In the genomic region with DNA sequence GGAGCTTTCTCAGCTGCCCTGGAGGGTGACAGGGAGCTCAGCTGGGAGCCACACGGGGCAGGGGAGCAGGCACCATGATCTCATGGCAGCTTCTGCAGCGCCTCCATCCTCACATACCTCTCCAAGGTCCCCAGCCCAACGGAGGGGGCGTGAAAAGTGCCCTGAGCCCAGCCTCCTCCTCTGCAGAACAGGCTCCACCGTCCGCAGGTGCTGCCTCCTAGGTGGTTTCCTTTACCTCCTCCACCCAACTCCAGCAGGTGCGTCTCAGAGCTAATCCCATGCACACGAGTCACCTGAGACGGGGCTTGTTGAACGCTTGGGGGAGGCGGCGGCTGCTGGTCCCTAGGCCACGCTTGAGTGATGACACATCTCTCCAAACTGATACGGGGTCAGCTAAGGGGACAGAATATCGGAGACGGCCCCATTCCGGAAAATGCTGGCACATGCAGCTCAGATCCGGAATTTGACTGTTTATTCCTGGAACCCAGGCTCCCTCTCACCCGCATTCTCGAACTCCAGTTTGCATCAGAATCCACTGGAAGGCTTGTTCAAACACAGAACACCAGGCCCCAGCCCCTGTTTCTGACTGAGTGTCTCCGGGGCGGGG, we compare ENCODE assay signal across 14 cellular contexts. TPM values are rescaled to one million over a fixed set of nuclear protein-coding genes. Genes with fewer than 3 reads are reported as not detected.
DNase-seq lines count a peak whose midpoint lies in the region; ATAC-seq and TF ChIP-seq lines count a peak whose summit lies in the region.
"Had no signal": no experiment of that assay in that cellular context is flagged by ENCODE, and none has a peak within 500 bp of the region (broad histone marks: within the 10 kb centered on the region; RNA-seq: fewer than 3 reads in every experiment).

No MANE protein-coding gene starts in this region.

- no peaks in the 10 kb centered on the region for H3K4me1 Mint-ChIP-seq in activated T-helper 2 cell treated with anti-CD3 and anti-CD28 coated beads, Interferon-gamma antibody, Interleukin-2, Interleukin-4, amounts not matched to agents 10 μg/mL and 5 μg/mL and 100 μg/mL, durations not matched to agents 14 hours and 24 hours and 36 hours (ENCODE audit: low read depth)
- peaks cover 3% of the 10 kb centered on the region for H3K4me1 Mint-ChIP-seq in activated T-cell treated with anti-CD3 and anti-CD28 coated beads, Interleukin-2, amount 50 U/mL, for 4 hours (ENCODE audit: low read depth)
- H3K4me1 Mint-ChIP-seq: activated naive CD4-positive, alpha-beta T cell treated with anti-CD3 and anti-CD28 coated beads, Interleukin-2, amount 10 ng/mL, durations not matched to agents 7 days and 5 days; memory B cell had no signal

- ATAC-seq in left lung: peak; percentile 66
- ATAC-seq in GM19395 (IDR thresholded peaks at IDR 0.05; ENCODE audit: unreplicated experiment): no peak
- no peak for ATAC-seq in activated T-cell treated with anti-CD3 and anti-CD28 coated beads, Interleukin-2, amount 50 U/mL, for 4 hours
- ATAC-seq in psoas muscle: no peak

- DNase-seq in COLO668 (lab: John Stamatoyannopoulos, UW; ENCODE audit: unreplicated experiment) (peak; percentile 91), NCI-H1105 (lab: John Stamatoyannopoulos, UW) (peak; percentile 70), NCI-H748 (lab: John Stamatoyannopoulos, UW; ENCODE audit: unreplicated experiment) (peak; percentile 66), left lung (peak in 1 of 2 donors; percentile 76), psoas muscle (no peak)
- no peak for DNase-seq in activated T-helper 2 cell treated with anti-CD3 and anti-CD28 coated beads, Interferon-gamma antibody, Interleukin-2, Interleukin-4, amounts not matched to agents 10 μg/mL and 5 μg/mL and 100 μg/mL, durations not matched to agents 14 hours and 24 hours and 36 hours (ENCODE audit: low spot score)
- no peak for DNase-seq in activated T-cell treated with anti-CD3 and anti-CD28 coated beads, Interleukin-2, amount 50 U/mL, for 4 hours
- DNase-seq: activated naive CD4-positive, alpha-beta T cell treated with anti-CD3 and anti-CD28 coated beads, Interleukin-2, amount 10 ng/mL, durations not matched to agents 7 days and 5 days; ovary had no signal

- intact Hi-C loops in left lung (cut with DNase I) (no loop called here), psoas muscle (cut with DNase I) (loop anchor here in 1 of 2 donors (5.0 kb wide), 1 partner anchor 76 kb away; the partner anchor contains the start of gene NECAB2)
- intact Hi-C loops in activated T-helper 2 cell treated with anti-CD3 and anti-CD28 coated beads, Interferon-gamma antibody, Interleukin-2, Interleukin-4, amounts not matched to agents 10 μg/mL and 5 μg/mL and 100 μg/mL, durations not matched to agents 14 hours and 24 hours and 36 hours (cut with micrococcal nuclease): no loop called here

- H3K4me3 ChIP-seq in left lung: no peak overlapping the region
- no peak overlapping the region for H3K4me3 ChIP-seq in psoas muscle
- H3K4me3 ChIP-seq: cardiac muscle cell, HAP-1, ovary, SK-N-MC had no signal

- no peak overlapping the region for H3K4me3 Mint-ChIP-seq in activated T-helper 2 cell treated with anti-CD3 and anti-CD28 coated beads, Interferon-gamma antibody, Interleukin-2, Interleukin-4, amounts not matched to agents 10 μg/mL and 5 μg/mL and 100 μg/mL, durations not matched to agents 14 hours and 24 hours and 36 hours (ENCODE audit: low read depth)
- H3K4me3 Mint-ChIP-seq in activated T-cell treated with anti-CD3 and anti-CD28 coated beads, Interleukin-2, amount 50 U/mL, for 4 hours: no peak overlapping the region
- H3K4me3 Mint-ChIP-seq: activated naive CD4-positive, alpha-beta T cell treated with anti-CD3 and anti-CD28 coated beads, Interleukin-2, amount 10 ng/mL, durations not matched to agents 7 days and 5 days; memory B cell had no signal

- H3K27ac Mint-ChIP-seq in activated T-helper 2 cell treated with anti-CD3 and anti-CD28 coated beads, Interferon-gamma antibody, Interleukin-2, Interleukin-4, amounts not matched to agents 10 μg/mL and 5 μg/mL and 100 μg/mL, durations not matched to agents 14 hours and 24 hours and 36 hours: no peak overlapping the region
- H3K27ac Mint-ChIP-seq: activated naive CD4-positive, alpha-beta T cell treated with anti-CD3 and anti-CD28 coated beads, Interleukin-2, amount 10 ng/mL, durations not matched to agents 7 days and 5 days; memory B cell had no signal

- H3K36me3 Mint-ChIP-seq in activated T-helper 2 cell treated with anti-CD3 and anti-CD28 coated beads, Interferon-gamma antibody, Interleukin-2, Interleukin-4, amounts not matched to agents 10 μg/mL and 5 μg/mL and 100 μg/mL, durations not matched to agents 14 hours and 24 hours and 36 hours (ENCODE audit: low read depth): no peaks in the 10 kb centered on the region
- H3K36me3 Mint-ChIP-seq in activated T-cell treated with anti-CD3 and anti-CD28 coated beads, Interleukin-2, amount 50 U/mL, for 4 hours (ENCODE audit: insufficient read depth): peaks cover 4% of the 10 kb centered on the region
- H3K36me3 Mint-ChIP-seq: activated naive CD4-positive, alpha-beta T cell treated with anti-CD3 and anti-CD28 coated beads, Interleukin-2, amount 10 ng/mL, durations not matched to agents 7 days and 5 days had no signal

- peaks cover 0 to 4% of the 10 kb centered on the region in 2 donors for H3K4me1 ChIP-seq in left lung
- H3K4me1 ChIP-seq in psoas muscle: peaks cover 3% of the 10 kb centered on the region
- H3K4me1 ChIP-seq: HAP-1 had no signal

- H3K27me3 Mint-ChIP-seq in activated T-helper 2 cell treated with anti-CD3 and anti-CD28 coated beads, Interferon-gamma antibody, Interleukin-2, Interleukin-4, amounts not matched to agents 10 μg/mL and 5 μg/mL and 100 μg/mL, durations not matched to agents 14 hours and 24 hours and 36 hours (ENCODE audit: low read depth): peaks cover 21% of the 10 kb centered on the region
- peaks cover 10% of the 10 kb centered on the region for H3K27me3 Mint-ChIP-seq in activated T-cell treated with anti-CD3 and anti-CD28 coated beads, Interleukin-2, amount 50 U/mL, for 4 hours (ENCODE audit: low read depth)

- H3K9me3 Mint-ChIP-seq in activated T-helper 2 cell treated with anti-CD3 and anti-CD28 coated beads, Interferon-gamma antibody, Interleukin-2, Interleukin-4, amounts not matched to agents 10 μg/mL and 5 μg/mL and 100 μg/mL, durations not matched to agents 14 hours and 24 hours and 36 hours: no peaks in the 10 kb centered on the region
- no peaks in the 10 kb centered on the region for H3K9me3 Mint-ChIP-seq in activated T-cell treated with anti-CD3 and anti-CD28 coated beads, Interleukin-2, amount 50 U/mL, for 4 hours
- H3K9me3 Mint-ChIP-seq: activated naive CD4-positive, alpha-beta T cell treated with anti-CD3 and anti-CD28 coated beads, Interleukin-2, amount 10 ng/mL, durations not matched to agents 7 days and 5 days; memory B cell had no signal

- no peaks in the 10 kb centered on the region for H3K9me3 ChIP-seq in left lung
- H3K9me3 ChIP-seq in psoas muscle: no peaks in the 10 kb centered on the region
- H3K9me3 ChIP-seq: HAP-1, ovary had no signal

- TF ChIP-seq CTCF in left lung (IDR thresholded peaks at IDR 0.05) (no peak), psoas muscle (IDR thresholded peaks at IDR 0.05) (no peak)

- peaks cover 0 to 8% of the 10 kb centered on the region in 2 donors for H3K36me3 ChIP-seq in left lung
- H3K36me3 ChIP-seq in psoas muscle (ENCODE audit: insufficient read depth in 1 of 2, low read depth in 1 of 2): peaks cover 0 to 1% of the 10 kb centered on the region in 2 donors
- H3K36me3 ChIP-seq: cardiac muscle cell, HAP-1, ovary had no signal

- H3K27ac ChIP-seq in left lung (no peak overlapping the region), psoas muscle (no peak overlapping the region)
- H3K27ac ChIP-seq: cardiac muscle cell, ovary, SK-N-MC had no signal

- WGBS in psoas muscle, 3 donors: 80 to 81% (median 80%) methylated on average over 22 of the region's 22 CpGs

- peaks cover 0 to 74% of the 10 kb centered on the region in 2 donors for H3K27me3 ChIP-seq in left lung
- H3K27me3 ChIP-seq in psoas muscle (ENCODE audit: insufficient read depth in 3 of 3, low read length in 2 of 3): no peaks in the 10 kb centered on the region
- H3K27me3 ChIP-seq: cardiac muscle cell, ovary had no signal

RNA-seq across cellular contexts. Expression of gene SLC38A8, which starts 0.4 kb away (rescaled TPM):
- total RNA-seq in left lung: under 1 TPM in 1 of 2 donors, not detected in 1; 0.65 TPM
- total RNA-seq in activated T-helper 2 cell treated with anti-CD3 and anti-CD28 coated beads, Interferon-gamma antibody, Interleukin-2, Interleukin-4, amounts not matched to agents 10 μg/mL and 5 μg/mL and 100 μg/mL, durations not matched to agents 14 hours and 24 hours and 36 hours: 0.28 TPM in 1 of 2 replicates, not detected in the other
- not detected for total RNA-seq in activated T-cell treated with anti-CD3 and anti-CD28 coated beads, Interleukin-2, amount 50 U/mL, for 4 hours
- under 1 TPM in 1 of 4 donors, not detected in 3; 0.52 TPM for total RNA-seq in psoas muscle
- polyA plus RNA-seq in psoas muscle: under 1 TPM in 1 of 3 donors, not detected in 2; 0.21 TPM
- total RNA-seq: cardiac muscle cell had no signal
- polyA plus RNA-seq: cardiac muscle cell had no signal

Comparison
In these comparisons a context has a peak if more than half of its experiments do, and no peak if none do; other contexts are left out.
1. DNase-seq: peak in COLO668 (single experiment), NCI-H1105 (single experiment) and NCI-H748 (single experiment); none in activated T-helper 2 cell treated with anti-CD3 and anti-CD28 coated beads, Interferon-gamma antibody, Interleukin-2, Interleukin-4, amounts not matched to agents 10 μg/mL and 5 μg/mL and 100 μg/mL, durations not matched to agents 14 hours and 24 hours and 36 hours (single experiment), activated T-cell treated with anti-CD3 and anti-CD28 coated beads, Interleukin-2, amount 50 U/mL, for 4 hours (single experiment) and psoas muscle (0 of 2).